8 cellular contexts compared by ENCODE assay signal in the genomic region with DNA sequence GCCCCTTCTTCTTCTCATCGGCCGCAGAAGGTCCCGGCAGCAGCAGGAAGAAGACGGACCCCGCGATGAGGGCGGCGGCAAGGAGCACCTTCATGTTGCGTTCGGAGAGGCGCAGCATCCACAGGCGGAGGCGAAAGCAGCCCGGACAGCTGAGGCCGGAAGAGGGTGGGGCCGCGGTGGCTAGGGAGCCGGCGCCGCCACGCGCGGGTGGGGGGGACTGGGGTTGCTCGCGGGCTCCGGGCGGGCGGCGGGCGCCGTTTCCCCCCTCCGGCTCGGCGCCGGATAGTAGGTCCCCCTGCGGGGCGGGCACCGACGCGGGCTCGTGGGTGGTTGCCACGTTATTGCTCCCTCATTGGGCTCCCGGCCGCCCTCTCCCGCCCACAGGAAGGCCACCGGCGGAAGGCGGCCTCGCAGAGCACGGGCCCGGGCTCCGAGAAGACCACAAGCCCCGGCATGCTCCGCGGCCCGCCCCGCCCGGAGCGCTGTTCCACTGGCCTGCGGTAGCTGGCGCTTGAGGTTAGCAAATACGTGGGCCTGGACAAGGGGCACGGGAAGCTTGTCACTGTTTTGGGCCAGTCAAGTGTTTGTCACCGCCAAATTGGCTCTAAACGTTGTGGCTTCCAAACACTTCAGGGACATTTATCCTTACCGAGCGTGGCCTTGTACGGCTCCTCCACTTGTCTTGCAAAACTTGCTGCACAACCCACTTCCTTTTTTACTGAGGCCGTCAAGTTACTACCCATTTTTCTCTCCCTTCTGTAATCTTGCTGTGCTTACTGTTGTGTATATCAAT. TPM values are rescaled to one million over a fixed set of nuclear protein-coding genes. Genes with fewer than 3 reads are reported as not detected.
A peak's percentile ranks its signal among the peaks of the same experiment; 100 is the strongest.
DNase-seq lines count a peak whose midpoint lies in the region; ATAC-seq and TF ChIP-seq lines count a peak whose summit lies in the region.

TSS of gene PPIB (minus strand) at position 154 of the 793 bp plus-strand sequence. CDS start at position 118, 36 bp downstream.

- H3K4me1 ChIP-seq in thymus (ENCODE audit: control insufficient read depth, insufficient read depth, low read length): peaks cover 10% of the 10 kb centered on the region

- TF ChIP-seq CTCF in osteocyte (IDR thresholded peaks at IDR 0.05): peak; percentile 50

- H3K27ac ChIP-seq in thymus (ENCODE audit: low read depth): peak within 1 kb of the TSS; percentile 88

- peaks cover 27 to 34% of the 10 kb centered on the region in 2 donors for H3K36me3 Mint-ChIP-seq in activated naive CD4-positive, alpha-beta T cell treated with anti-CD3 and anti-CD28 coated beads, Interleukin-2, amount 50 U/mL, for 72 hours
- peaks cover 20% of the 10 kb centered on the region for H3K36me3 Mint-ChIP-seq in osteocyte (ENCODE audit: unreplicated experiment)

- H3K27me3 ChIP-seq in thymus (ENCODE audit: control insufficient read depth, insufficient read depth): no peaks in the 10 kb centered on the region

- DNase-seq in NCI-H1092 (lab: John Stamatoyannopoulos, UW): peak; percentile 94
- DNase-seq in activated naive CD4-positive, alpha-beta T cell treated with anti-CD3 and anti-CD28 coated beads, Interleukin-2, amount 50 U/mL, for 72 hours (ENCODE audit: low spot score in 2 of 2): peak; percentile 96 to 99
- peak; percentile 99 for DNase-seq in glomerular visceral epithelial cell (ENCODE audit: extremely low spot score)
- DNase-seq in osteocyte (ENCODE audit: extremely low spot score, unreplicated experiment): peak; percentile 99

- H3K9me3 Mint-ChIP-seq in activated naive CD4-positive, alpha-beta T cell treated with anti-CD3 and anti-CD28 coated beads, Interleukin-2, amount 50 U/mL, for 72 hours: no peaks in the 10 kb centered on the region
- H3K9me3 Mint-ChIP-seq in osteocyte (ENCODE audit: unreplicated experiment): no peaks in the 10 kb centered on the region

- WGBS in thymus: under 1% methylated on average over 69 of the region's 69 CpGs

- peak within 1 kb of the TSS; percentile 90 for H3K4me3 Mint-ChIP-seq in osteocyte (ENCODE audit: unreplicated experiment)

- peak within 1 kb of the TSS; percentile 92 to 98 for H3K27ac Mint-ChIP-seq in activated naive CD4-positive, alpha-beta T cell treated with anti-CD3 and anti-CD28 coated beads, Interleukin-2, amount 50 U/mL, for 72 hours
- H3K27ac Mint-ChIP-seq in osteocyte (ENCODE audit: unreplicated experiment): peak within 1 kb of the TSS; percentile 98

- H3K9me3 ChIP-seq in thymus (ENCODE audit: control insufficient read depth): no peaks in the 10 kb centered on the region

- peaks cover 37% of the 10 kb centered on the region for H3K36me3 ChIP-seq in thymus (ENCODE audit: control insufficient read depth, insufficient read depth)

- peak; percentile 88 for ATAC-seq in HG02610 (IDR thresholded peaks at IDR 0.05; ENCODE audit: unreplicated experiment)
- peak; percentile 98 for ATAC-seq in SK-N-SH treated with all-trans-retinoic acid at 6 μM for 48 hours
- ATAC-seq in activated naive CD4-positive, alpha-beta T cell treated with anti-CD3 and anti-CD28 coated beads, Interleukin-2, amount 50 U/mL, for 72 hours: peak; percentile 93 to 95

- H3K4me3 ChIP-seq in thymus (ENCODE audit: low read length): peak within 1 kb of the TSS; percentile 94

- no peaks in the 10 kb centered on the region for H3K27me3 Mint-ChIP-seq in osteocyte (ENCODE audit: unreplicated experiment)

- peak; percentile 96 for TF ChIP-seq POLR2A in GM10847 (IDR thresholded peaks at IDR 0.05; ENCODE audit: extremely low read depth, insufficient read length)

- peaks cover 38% of the 10 kb centered on the region for H3K4me1 Mint-ChIP-seq in osteocyte (ENCODE audit: unreplicated experiment)

TF ChIP-seq in SK-N-SH treated with all-trans-retinoic acid at 6 μM for 48 hours, 23 proteins besides CTCF, POLR2A, EP300 and RAD21:
- TF ChIP-seq ZFP30 (CRISPR knock-in tag; IDR thresholded peaks at IDR 0.05): no peak
- TF ChIP-seq GLIS3 (CRISPR knock-in tag; IDR thresholded peaks at IDR 0.05): no peak
- TF ChIP-seq ZFP3 (CRISPR knock-in tag; IDR thresholded peaks at IDR 0.05): 0 out of 2 replicates have a peak, but pooled peaks have one; percentile 17
- TF ChIP-seq, protein P1, sequence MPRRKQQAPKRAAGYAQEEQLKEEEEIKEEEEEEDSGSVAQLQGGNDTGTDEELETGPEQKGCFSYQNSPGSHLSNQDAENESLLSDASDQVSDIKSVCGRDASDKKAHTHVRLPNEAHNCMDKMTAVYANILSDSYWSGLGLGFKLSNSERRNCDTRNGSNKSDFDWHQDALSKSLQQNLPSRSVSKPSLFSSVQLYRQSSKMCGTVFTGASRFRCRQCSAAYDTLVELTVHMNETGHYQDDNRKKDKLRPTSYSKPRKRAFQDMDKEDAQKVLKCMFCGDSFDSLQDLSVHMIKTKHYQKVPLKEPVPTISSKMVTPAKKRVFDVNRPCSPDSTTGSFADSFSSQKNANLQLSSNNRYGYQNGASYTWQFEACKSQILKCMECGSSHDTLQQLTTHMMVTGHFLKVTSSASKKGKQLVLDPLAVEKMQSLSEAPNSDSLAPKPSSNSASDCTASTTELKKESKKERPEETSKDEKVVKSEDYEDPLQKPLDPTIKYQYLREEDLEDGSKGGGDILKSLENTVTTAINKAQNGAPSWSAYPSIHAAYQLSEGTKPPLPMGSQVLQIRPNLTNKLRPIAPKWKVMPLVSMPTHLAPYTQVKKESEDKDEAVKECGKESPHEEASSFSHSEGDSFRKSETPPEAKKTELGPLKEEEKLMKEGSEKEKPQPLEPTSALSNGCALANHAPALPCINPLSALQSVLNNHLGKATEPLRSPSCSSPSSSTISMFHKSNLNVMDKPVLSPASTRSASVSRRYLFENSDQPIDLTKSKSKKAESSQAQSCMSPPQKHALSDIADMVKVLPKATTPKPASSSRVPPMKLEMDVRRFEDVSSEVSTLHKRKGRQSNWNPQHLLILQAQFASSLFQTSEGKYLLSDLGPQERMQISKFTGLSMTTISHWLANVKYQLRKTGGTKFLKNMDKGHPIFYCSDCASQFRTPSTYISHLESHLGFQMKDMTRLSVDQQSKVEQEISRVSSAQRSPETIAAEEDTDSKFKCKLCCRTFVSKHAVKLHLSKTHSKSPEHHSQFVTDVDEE (CRISPR knock-in tag; IDR thresholded peaks at IDR 0.05): 0 out of 2 replicates have a peak, but pooled peaks have one; percentile 32

RNA-seq across cellular contexts. Expression of gene PPIB, which starts in this region (rescaled TPM):
- 100 to 1,000 TPM; 167 to 264 TPM for total RNA-seq in activated naive CD4-positive, alpha-beta T cell treated with anti-CD3 and anti-CD28 coated beads, Interleukin-2, amount 50 U/mL, for 72 hours
- 698 and 746 TPM in 2 replicates for total RNA-seq in osteocyte
- 344 TPM for polyA plus RNA-seq in thymus

Comparison
In these comparisons a context has a peak if more than half of its experiments do, and no peak if none do; other contexts are left out.
1. Peak in every context shown above with its lines: DNase-seq, ATAC-seq, H3K4me3 ChIP-seq and H3K27ac ChIP-seq.